In the genomic region with DNA sequence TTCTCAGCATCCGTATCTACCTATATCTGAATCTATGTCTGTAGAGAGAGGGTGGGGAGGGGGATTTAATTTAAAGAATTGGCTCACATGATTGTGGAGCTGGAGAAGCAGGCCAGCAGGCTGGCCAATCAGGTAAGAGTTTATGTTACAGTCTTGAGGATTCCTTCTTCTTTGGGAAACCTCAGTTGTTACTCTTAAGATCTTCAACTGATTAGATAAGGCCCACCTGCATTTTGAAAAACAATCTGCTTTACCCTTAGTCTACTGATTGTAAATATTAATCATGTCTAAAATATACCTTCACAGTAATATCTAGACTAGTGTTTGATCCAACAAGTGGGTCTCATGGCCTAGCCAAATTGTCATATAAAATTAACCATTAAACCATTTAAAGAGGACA, we compare ENCODE assay signal across 39 cellular contexts.
"Had no signal": no experiment of that assay in that cellular context is flagged by ENCODE, and none has a peak within 500 bp of the region (broad histone marks: within the 10 kb centered on the region; RNA-seq: fewer than 3 reads in every experiment).

No MANE protein-coding gene starts in this region.

- FAIRE-seq: astrocyte, bronchial epithelial cell had no signal

- H3K36me3 ChIP-seq: adrenal gland, ascending aorta, brain microvascular endothelial cell, breast epithelium, cardiac muscle cell had no signal

- H3K4me3 ChIP-seq: adrenal gland, ascending aorta, body of pancreas, breast epithelium, cardiac muscle cell had no signal

- H3K4me1 ChIP-seq: adrenal gland, ascending aorta, body of pancreas, breast epithelium had no signal

- H3K36me3 Mint-ChIP-seq: activated naive CD4-positive, alpha-beta T cell treated with anti-CD3 and anti-CD28 coated beads, Interleukin-2, amount 50 U/mL, for 24 hours; activated naive CD8-positive, alpha-beta T cell; activated naive CD8-positive, alpha-beta T cell treated with anti-CD3 and anti-CD28 coated beads for 36 hours; activated naive CD8-positive, alpha-beta T cell treated with anti-CD3 and anti-CD28 coated beads, Interleukin-2, amount 10 ng/mL, durations not matched to agents 7 days and 5 days had no signal

- H3K27me3 ChIP-seq: adrenal gland, ascending aorta, body of pancreas, brain microvascular endothelial cell, breast epithelium, cardiac muscle cell had no signal

- DNase-seq: activated effector memory CD4-positive, alpha-beta T cell treated with anti-CD3 and anti-CD28 coated beads, Interleukin-2, amount 50 U/mL, for 16 hours; activated effector memory CD4-positive, alpha-beta T cell treated with Interleukin-2 at 50 U/mL for 16 hours; activated gamma-delta T cell; activated gamma-delta T cell treated with Interleukin-2 at 50 U/mL for 16 hours; activated naive CD4-positive, alpha-beta T cell; activated naive CD4-positive, alpha-beta T cell treated with anti-CD3 and anti-CD28 coated beads for 36 hours; activated naive CD4-positive, alpha-beta T cell treated with anti-CD3 and anti-CD28 coated beads, Interleukin-2, amount 50 U/mL, for 16 hours; activated naive CD4-positive, alpha-beta T cell treated with Interleukin-2 at 50 U/mL for 16 hours; activated naive CD8-positive, alpha-beta T cell treated with anti-CD3 and anti-CD28 coated beads for 36 hours; activated naive CD8-positive, alpha-beta T cell treated with anti-CD3 and anti-CD28 coated beads, Interleukin-2, amount 10 ng/mL, durations not matched to agents 7 days and 5 days; activated naive CD8-positive, alpha-beta T cell treated with anti-CD3 and anti-CD28 coated beads, Interleukin-2, amount 50 U/mL, for 24 hours; activated T-cell treated with anti-CD3 and anti-CD28 coated beads, Interleukin-2, amount 50 U/mL, for 1 hour; activated T-cell treated with anti-CD3 and anti-CD28 coated beads, Interleukin-2, amount 50 U/mL, for 24 hours; activated T-cell treated with anti-CD3 and anti-CD28 coated beads, Interleukin-2, amount 50 U/mL, for 4 hours; activated T-cell treated with anti-CD3 and anti-CD28 coated beads, Interleukin-2, amount 50 U/mL, for 48 hours; activated T-cell treated with anti-CD3 and anti-CD28 coated beads, Interleukin-2, amount 50 U/mL, for 72 hours; adrenal gland; amniotic stem cell; amygdala; anterior cingulate cortex; aorta; body of pancreas; caudate nucleus; central memory CD4-positive, alpha-beta T cell; cerebellar nuclear complex had no signal

- H3K27ac Mint-ChIP-seq: activated naive CD4-positive, alpha-beta T cell treated with anti-CD3 and anti-CD28 coated beads for 36 hours; activated naive CD4-positive, alpha-beta T cell treated with anti-CD3 and anti-CD28 coated beads, Interleukin-2, amount 50 U/mL, for 24 hours; activated naive CD4-positive, alpha-beta T cell treated with anti-CD3 and anti-CD28 coated beads, Interleukin-2, amount 50 U/mL, for 72 hours; activated naive CD8-positive, alpha-beta T cell; activated naive CD8-positive, alpha-beta T cell treated with anti-CD3 and anti-CD28 coated beads for 36 hours; activated naive CD8-positive, alpha-beta T cell treated with anti-CD3 and anti-CD28 coated beads, Interleukin-2, amount 10 ng/mL, durations not matched to agents 7 days and 5 days; activated naive CD8-positive, alpha-beta T cell treated with anti-CD3 and anti-CD28 coated beads, Interleukin-2, amount 50 U/mL, for 24 hours; activated T-cell treated with anti-CD3 and anti-CD28 coated beads, Interleukin-2, amount 50 U/mL, for 24 hours; activated T-cell treated with anti-CD3 and anti-CD28 coated beads, Interleukin-2, amount 50 U/mL, for 72 hours; activated T-helper 1 cell treated with anti-CD3 and anti-CD28 coated beads, Interleukin-12 subunit alpha, Interleukin-12 subunit beta, Interleukin-2, Interleukin-4 antibody, amounts not matched to agents 30 ng/mL and 10 ng/mL and 1 ng/mL, durations not matched to agents 14 hours and 24 hours and 36 hours; activated T-helper 17 cell treated with anti-CD3 and anti-CD28 coated beads, Interleukin-2, amount 50 U/mL, for 72 hours; activated T-helper 2 cell treated with anti-CD3 and anti-CD28 coated beads, Interferon-gamma antibody, Interleukin-2, Interleukin-4, amounts not matched to agents 10 μg/mL and 5 μg/mL and 100 μg/mL, durations not matched to agents 14 hours and 24 hours and 36 hours; brain had no signal

- H3K27ac ChIP-seq: adrenal gland, ascending aorta, body of pancreas, brain microvascular endothelial cell, breast epithelium, cardiac muscle cell had no signal

- H3K4me1 Mint-ChIP-seq: activated naive CD4-positive, alpha-beta T cell treated with anti-CD3 and anti-CD28 coated beads, Interleukin-2, amount 50 U/mL, for 24 hours; activated naive CD8-positive, alpha-beta T cell treated with anti-CD3 and anti-CD28 coated beads for 36 hours; activated naive CD8-positive, alpha-beta T cell treated with anti-CD3 and anti-CD28 coated beads, Interleukin-2, amount 10 ng/mL, durations not matched to agents 7 days and 5 days; activated naive CD8-positive, alpha-beta T cell treated with anti-CD3 and anti-CD28 coated beads, Interleukin-2, amount 50 U/mL, for 24 hours; activated T-helper 17 cell treated with anti-CD3 and anti-CD28 coated beads, Interleukin-2, amount 50 U/mL, for 72 hours; central memory CD8-positive, alpha-beta T cell had no signal

- ATAC-seq: activated naive CD4-positive, alpha-beta T cell treated with anti-CD3 and anti-CD28 coated beads, Interleukin-2, amount 50 U/mL, for 72 hours; activated naive CD8-positive, alpha-beta T cell treated with anti-CD3 and anti-CD28 coated beads, Interleukin-2, amount 50 U/mL, for 24 hours; activated T-cell treated with anti-CD3 and anti-CD28 coated beads, Interleukin-2, amount 50 U/mL, for 4 hours; activated T-cell treated with anti-CD3 and anti-CD28 coated beads, Interleukin-2, amount 50 U/mL, for 72 hours; activated T-helper 17 cell treated with anti-CD3 and anti-CD28 coated beads, Interleukin-2, amount 50 U/mL, for 72 hours; body of pancreas had no signal

- H3K9me3 Mint-ChIP-seq: activated naive CD4-positive, alpha-beta T cell treated with anti-CD3 and anti-CD28 coated beads, Interleukin-2, amount 50 U/mL, for 24 hours; activated T-helper 1 cell treated with anti-CD3 and anti-CD28 coated beads, Interleukin-12 subunit alpha, Interleukin-12 subunit beta, Interleukin-2, Interleukin-4 antibody, amounts not matched to agents 30 ng/mL and 10 ng/mL and 1 ng/mL, durations not matched to agents 14 hours and 24 hours and 36 hours; activated T-helper 2 cell treated with anti-CD3 and anti-CD28 coated beads, Interferon-gamma antibody, Interleukin-2, Interleukin-4, amounts not matched to agents 10 μg/mL and 5 μg/mL and 100 μg/mL, durations not matched to agents 14 hours and 24 hours and 36 hours had no signal

- H3K4me3 Mint-ChIP-seq: activated naive CD4-positive, alpha-beta T cell treated with anti-CD3 and anti-CD28 coated beads for 36 hours; activated naive CD4-positive, alpha-beta T cell treated with anti-CD3 and anti-CD28 coated beads, Interleukin-2, amount 50 U/mL, for 24 hours; activated naive CD8-positive, alpha-beta T cell; activated naive CD8-positive, alpha-beta T cell treated with anti-CD3 and anti-CD28 coated beads for 36 hours; activated naive CD8-positive, alpha-beta T cell treated with anti-CD3 and anti-CD28 coated beads, Interleukin-2, amount 10 ng/mL, durations not matched to agents 7 days and 5 days; activated naive CD8-positive, alpha-beta T cell treated with anti-CD3 and anti-CD28 coated beads, Interleukin-2, amount 50 U/mL, for 24 hours; activated T-cell treated with anti-CD3 and anti-CD28 coated beads, Interleukin-2, amount 50 U/mL, for 24 hours; activated T-cell treated with anti-CD3 and anti-CD28 coated beads, Interleukin-2, amount 50 U/mL, for 4 hours; activated T-cell treated with anti-CD3 and anti-CD28 coated beads, Interleukin-2, amount 50 U/mL, for 72 hours; activated T-helper 1 cell treated with anti-CD3 and anti-CD28 coated beads, Interleukin-12 subunit alpha, Interleukin-12 subunit beta, Interleukin-2, Interleukin-4 antibody, amounts not matched to agents 30 ng/mL and 10 ng/mL and 1 ng/mL, durations not matched to agents 14 hours and 24 hours and 36 hours; activated T-helper 17 cell treated with anti-CD3 and anti-CD28 coated beads, Interleukin-2, amount 50 U/mL, for 72 hours; brain; central memory CD8-positive, alpha-beta T cell had no signal

- H3K9me3 ChIP-seq: adrenal gland, ascending aorta, body of pancreas, breast epithelium had no signal

- H3K27me3 Mint-ChIP-seq: activated naive CD4-positive, alpha-beta T cell treated with anti-CD3 and anti-CD28 coated beads, Interleukin-2, amount 50 U/mL, for 24 hours; activated naive CD8-positive, alpha-beta T cell; activated naive CD8-positive, alpha-beta T cell treated with anti-CD3 and anti-CD28 coated beads for 36 hours; activated naive CD8-positive, alpha-beta T cell treated with anti-CD3 and anti-CD28 coated beads, Interleukin-2, amount 10 ng/mL, durations not matched to agents 7 days and 5 days; activated naive CD8-positive, alpha-beta T cell treated with anti-CD3 and anti-CD28 coated beads, Interleukin-2, amount 50 U/mL, for 24 hours; activated T-cell treated with anti-CD3 and anti-CD28 coated beads, Interleukin-2, amount 50 U/mL, for 24 hours; activated T-helper 17 cell treated with anti-CD3 and anti-CD28 coated beads, Interleukin-2, amount 50 U/mL, for 72 hours; central memory CD8-positive, alpha-beta T cell had no signal
